In genomic region chr15:40337597-40337996, GRCh38 we compare ENCODE assay signal across 13 cellular contexts. TPM values are rescaled to one million over a fixed set of nuclear protein-coding genes. Genes with fewer than 3 reads are reported as not detected.
DNase-seq lines count a peak whose midpoint lies in the region; ATAC-seq and TF ChIP-seq lines count a peak whose summit lies in the region.
"Had no signal": no experiment of that assay in that cellular context is flagged by ENCODE, and none has a peak within 500 bp of the region (broad histone marks: within the 10 kb centered on the region; RNA-seq: fewer than 3 reads in every experiment).

No MANE protein-coding gene starts in this region.

- H4K20me1 ChIP-seq in osteoblast (ENCODE audit: insufficient read depth, low read length): no peaks in the 10 kb centered on the region

- DNase-seq in heart right ventricle (no peak), Right ventricle myocardium inferior (ENCODE audit: missing footprints) (no peak), osteoblast (ENCODE audit: insufficient read length, low spot score, missing footprints) (no peak), uterus (peak; percentile 50 to 54), SHP77 (lab: John Stamatoyannopoulos, UW) (no peak), omental fat pad (ENCODE audit: low spot score) (no peak), middle frontal gyrus (ENCODE audit: extremely low spot score, low spot score) (no peak)

- no peak overlapping the region for H2AFZ ChIP-seq in osteoblast (ENCODE audit: low read length)
- H2AFZ ChIP-seq: neural progenitor cell had no signal

- peaks cover 25% of the 10 kb centered on the region for H3K79me2 ChIP-seq in osteoblast (ENCODE audit: insufficient read depth, low read length)

- H3K27me3 ChIP-seq in heart right ventricle: no peaks in the 10 kb centered on the region
- no peaks in the 10 kb centered on the region for H3K27me3 ChIP-seq in osteoblast (ENCODE audit: insufficient read depth, low read length)
- no peaks in the 10 kb centered on the region for H3K27me3 ChIP-seq in uterus

- no peak for TF ChIP-seq POLR2A in uterus (IDR thresholded peaks at IDR 0.05)

- peaks cover 0 to 29% (median 0%) of the 10 kb centered on the region in 9 donors for H3K36me3 ChIP-seq in heart right ventricle
- peaks cover 14% of the 10 kb centered on the region for H3K36me3 ChIP-seq in osteoblast (ENCODE audit: insufficient read depth, low read length)
- no peaks in the 10 kb centered on the region for H3K36me3 ChIP-seq in uterus
- H3K36me3 ChIP-seq: neural progenitor cell had no signal

- TF ChIP-seq CTCF in heart right ventricle (IDR thresholded peaks at IDR 0.05) (no peak), brain (conservative IDR thresholded peaks at IDR 0.05) (no peak), osteoblast (IDR thresholded peaks at IDR 0.05; ENCODE audit: extremely low read depth, low read depth, low read length) (no peak), uterus (IDR thresholded peaks at IDR 0.05) (no peak), omental fat pad (IDR thresholded peaks at IDR 0.05) (no peak)

- peak overlapping the region in 3 of 5 experiments; percentile 85 to 95 (median 89) for H3K27ac Mint-ChIP-seq in brain
- H3K27ac Mint-ChIP-seq: activated T-cell treated with anti-CD3 and anti-CD28 coated beads, Interleukin-2, amount 50 U/mL, for 24 hours had no signal

- H3K4me3 ChIP-seq in heart right ventricle (peak overlapping the region in 6 of 10 donors; percentile 5 to 57 (median 48)), osteoblast (ENCODE audit: insufficient read depth, low read length) (peak overlapping the region; percentile 63), uterus (no peak overlapping the region)
- H3K4me3 ChIP-seq: neural progenitor cell had no signal

- peak overlapping the region; percentile 77 for H3K4me2 ChIP-seq in osteoblast (ENCODE audit: insufficient read depth, low read length)
- H3K4me2 ChIP-seq: neural progenitor cell had no signal

- H3K36me3 Mint-ChIP-seq in brain: no peaks in the 10 kb centered on the region
- H3K36me3 Mint-ChIP-seq: neural progenitor cell had no signal

- intact Hi-C loops in heart right ventricle (cut with DNase I): no loop called here
- intact Hi-C loops in Right ventricle myocardium inferior (cut with DNase I): loop anchor here (10.0 kb wide), 1 partner anchor 233 kb away; the partner anchor contains the start of gene BMF
- intact Hi-C loops in uterus (cut with DNase I; ENCODE audit: low total_unique reads): no loop called here

- H3K4me1 ChIP-seq in heart right ventricle: peaks cover 63 to 100% (median 91%) of the 10 kb centered on the region in 9 donors
- H3K4me1 ChIP-seq in osteoblast (ENCODE audit: insufficient read depth, low read length): peaks cover 72% of the 10 kb centered on the region
- peaks cover 7 to 26% of the 10 kb centered on the region in 2 donors for H3K4me1 ChIP-seq in uterus

- H3K4me3 Mint-ChIP-seq in brain: no peak overlapping the region
- H3K4me3 Mint-ChIP-seq: activated T-cell treated with anti-CD3 and anti-CD28 coated beads, Interleukin-2, amount 50 U/mL, for 24 hours had no signal

- 39 to 40% methylated on average over 19 of the region's 19 CpGs for WGBS in heart right ventricle, 2 donors

- no peaks in the 10 kb centered on the region for H3K9me3 Mint-ChIP-seq in brain
- H3K9me3 Mint-ChIP-seq: activated T-cell treated with anti-CD3 and anti-CD28 coated beads, Interleukin-2, amount 50 U/mL, for 24 hours; neural progenitor cell had no signal

- peaks cover 71% of the 10 kb centered on the region for H3K4me1 Mint-ChIP-seq in brain

- ATAC-seq in heart right ventricle (no peak), Right ventricle myocardium inferior (no peak), omental fat pad (ENCODE audit: low FRiP score) (no peak)
- ATAC-seq: esophagus mucosa had no signal

- peak overlapping the region in 9 of 10 donors; percentile 95 to 99 (median 98) for H3K27ac ChIP-seq in heart right ventricle
- H3K27ac ChIP-seq in osteoblast (ENCODE audit: low read depth, low read length): peak overlapping the region; percentile 99
- peak overlapping the region; percentile 96 to 97 for H3K27ac ChIP-seq in uterus
- H3K27ac ChIP-seq: neural progenitor cell had no signal

- H3K27me3 Mint-ChIP-seq in brain: no peaks in the 10 kb centered on the region
- H3K27me3 Mint-ChIP-seq: activated T-cell treated with anti-CD3 and anti-CD28 coated beads, Interleukin-2, amount 50 U/mL, for 24 hours had no signal

- no peaks in the 10 kb centered on the region for H3K9me3 ChIP-seq in heart right ventricle
- H3K9me3 ChIP-seq in osteoblast (ENCODE audit: low read depth, low read length): no peaks in the 10 kb centered on the region
- H3K9me3 ChIP-seq in uterus: no peaks in the 10 kb centered on the region

RNA-seq across cellular contexts. Expression of gene CCDC9B, which starts 3.1 kb away (rescaled TPM):
- total RNA-seq in heart right ventricle: 100 to 1,000 TPM; 113 to 190 (median 151) TPM
- polyA plus RNA-seq in heart right ventricle: 10 to 100 TPM; 13.0 to 97.4 TPM
- 162 TPM for total RNA-seq in Right ventricle myocardium inferior
- 1.2 TPM for polyA plus RNA-seq in brain (ENCODE audit: insufficient read depth, low read depth, low replicate concordance)
- total RNA-seq in osteoblast: 18.3 and 23.9 TPM in 2 replicates
- total RNA-seq in uterus: 10 to 100 TPM in 1 of 4 donors, 1 to 10 TPM in 3; 2.4 to 43.8 (median 6.6) TPM
- total RNA-seq in omental fat pad: 1 to 10 TPM; 1.1 to 7.4 (median 4.5) TPM

RNA-seq across cellular contexts. Expression of gene PHGR1, which starts 13.2 kb away (rescaled TPM):
- not detected for total RNA-seq in heart right ventricle
- polyA plus RNA-seq in heart right ventricle: not detected
- not detected for total RNA-seq in Right ventricle myocardium inferior
- not detected for polyA plus RNA-seq in brain (ENCODE audit: insufficient read depth, low read depth, low replicate concordance)
- total RNA-seq in osteoblast: not detected in 2 replicates
- total RNA-seq in uterus: 1 to 10 TPM in 1 of 4 donors, not detected in 3; 1.8 TPM
- not detected for total RNA-seq in omental fat pad
- total RNA-seq: esophagus mucosa, M059J had no signal
- polyA plus RNA-seq: AG04450 had no signal

RNA-seq across cellular contexts. Expression of gene INAFM2, which starts 14.1 kb away (rescaled TPM):
- total RNA-seq in heart right ventricle: 10 to 100 TPM; 32.5 to 63.9 (median 40.9) TPM
- polyA plus RNA-seq in heart right ventricle: 10 to 100 TPM; 19.8 to 56.1 TPM
- total RNA-seq in Right ventricle myocardium inferior: 55.6 TPM
- polyA plus RNA-seq in brain (ENCODE audit: insufficient read depth, low read depth, low replicate concordance): 9.5 TPM
- 16.8 and 17.7 TPM in 2 replicates for total RNA-seq in osteoblast
- total RNA-seq in uterus: 10 to 100 TPM in 2 of 4 donors, 1 to 10 TPM in 2; 3.2 to 68.1 (median 8.9) TPM
- 10 to 100 TPM in 3 of 4 donors, 1 to 10 TPM in 1; 9.1 to 17.5 (median 12.2) TPM for total RNA-seq in omental fat pad

RNA-seq across cellular contexts. Expression of gene DISP2, which starts 20.4 kb away (rescaled TPM):
- total RNA-seq in heart right ventricle (1 to 10 TPM in 2 of 10 donors, under 1 TPM in 8; 0.08 to 1.3 (median 0.71) TPM), Right ventricle myocardium inferior (3.9 TPM), osteoblast (0.29 and 0.36 TPM in 2 replicates), uterus (under 1 TPM in 2 of 4 donors, not detected in 2; 0.14 to 0.85 TPM), omental fat pad (1 to 10 TPM in 1 of 4 donors, under 1 TPM in 3; under 0.01 to 1.1 (median 0.12) TPM)
- polyA plus RNA-seq in heart right ventricle (1 to 10 TPM in 1 of 2 donors, under 1 TPM in 1; 0.16 to 2.7 TPM), brain (ENCODE audit: insufficient read depth, low read depth, low replicate concordance) (16.3 TPM)

RNA-seq across cellular contexts. Expression of gene PLCB2, which starts 29.9 kb away (rescaled TPM):
- total RNA-seq in heart right ventricle (10 to 100 TPM in 2 of 10 donors, 1 to 10 TPM in 8; 1.2 to 24.4 (median 4.9) TPM), Right ventricle myocardium inferior (8.2 TPM), osteoblast (under 0.01 TPM in 2 replicates), uterus (10 to 100 TPM in 2 of 4 donors, 1 to 10 TPM in 2; 3.5 to 19.0 (median 9.3) TPM), omental fat pad (10 to 100 TPM; 12.0 to 35.1 (median 25.0) TPM)
- polyA plus RNA-seq in heart right ventricle (10 to 100 TPM in 1 of 2 donors, 1 to 10 TPM in 1; 4.2 to 14.6 TPM), brain (ENCODE audit: insufficient read depth, low read depth, low replicate concordance) (3.9 TPM)
- total RNA-seq: M059J had no signal

Comparison
In these comparisons a context has a peak if more than half of its experiments do, and no peak if none do; other contexts are left out.
1. DNase-seq: peak in uterus (2 of 2); none in heart right ventricle (0 of 2), Right ventricle myocardium inferior (single experiment), osteoblast (single experiment), SHP77 (0 of 2), omental fat pad (single experiment) and middle frontal gyrus (single experiment).
2. H3K4me3 ChIP-seq: peak in heart right ventricle (6 of 10) and osteoblast (single experiment); none in uterus (0 of 2).
3. Peak in every context shown above with its lines, with median percentiles within 50 percentile points of each other: H3K27ac ChIP-seq.